In genomic region chr2:207254526-207255464, GRCh38 we compare ENCODE assay signal across 11 cellular contexts.
DNase-seq lines count a peak whose midpoint lies in the region; ATAC-seq and TF ChIP-seq lines count a peak whose summit lies in the region.
"Had no signal": no experiment of that assay in that cellular context is flagged by ENCODE, and none has a peak within 500 bp of the region (broad histone marks: within the 10 kb centered on the region; RNA-seq: fewer than 3 reads in every experiment).

No MANE protein-coding gene starts in this region.

- no peak overlapping the region for H3K27ac Mint-ChIP-seq in activated CD4-positive, alpha-beta T cell treated with anti-CD3 and anti-CD28 coated beads, Interleukin-2, amount 10 ng/mL, durations not matched to agents 7 days and 5 days
- H3K27ac Mint-ChIP-seq: mesothelial cell of epicardium had no signal

- ATAC-seq in GM21515 (IDR thresholded peaks at IDR 0.05; ENCODE audit: unreplicated experiment) = no peak

- H3K9me3 Mint-ChIP-seq in activated CD4-positive, alpha-beta T cell treated with anti-CD3 and anti-CD28 coated beads, Interleukin-2, amount 10 ng/mL, durations not matched to agents 7 days and 5 days = no peaks in the 10 kb centered on the region
- H3K9me3 Mint-ChIP-seq: mesothelial cell of epicardium had no signal

- CTCF ChIA-PET in activated CD4-positive, alpha-beta T cell treated with anti-CD3 and anti-CD28 coated beads, Interleukin-2, amount 10 ng/mL, durations not matched to agents 7 days and 5 days (lab: Charles Lee) = interaction anchor here (0.8 to 1.2 kb wide), 3 partner anchors 14 to 106 kb away, joined by 3 to 5 read pairs (median 3); no protein-coding TSS in a partner anchor

- POLR2A ChIA-PET in activated CD4-positive, alpha-beta T cell treated with anti-CD3 and anti-CD28 coated beads, Interleukin-2, amount 10 ng/mL, durations not matched to agents 7 days and 5 days (lab: Charles Lee) = no interaction called here

- peak; percentile 46 for DNase-seq in activated CD4-positive, alpha-beta T cell treated with anti-CD3 and anti-CD28 coated beads for 48 hours
- no peak for DNase-seq in activated CD4-positive, alpha-beta T cell treated with anti-CD3 and anti-CD28 coated beads, Interleukin-2, amount 10 ng/mL, durations not matched to agents 7 days and 5 days
- peak; percentile 67 for DNase-seq in SK-N-DZ (ENCODE audit: low spot score)
- peak; percentile 83 for DNase-seq in fibroblast of mammary gland (ENCODE audit: low read depth)
- DNase-seq in superior temporal gyrus (ENCODE audit: extremely low spot score) = peak; percentile 47
- DNase-seq in effector CD8-positive, alpha-beta T cell (lab: John Stamatoyannopoulos, UW) = no peak
- DNase-seq in kidney glomerular epithelial cell (lab: John Stamatoyannopoulos, UW) = no peak
- DNase-seq: activated CD8-positive, alpha-beta memory T cell treated with anti-CD3 and anti-CD28 coated beads, Interleukin-2, amount 50 U/mL, for 4 hours; stimulated activated CD4-positive, alpha-beta T cell treated with anti-CD3 and anti-CD28 coated beads, Interleukin-4, amount 100 ng/mL, for 1 hour had no signal

- TF ChIP-seq CTCF in fibroblast of mammary gland (conservative IDR thresholded peaks at IDR 0.05; ENCODE audit: control insufficient read depth, insufficient read depth, low read depth, low read length) = no peak

- peaks cover 6% of the 10 kb centered on the region for H3K4me1 Mint-ChIP-seq in activated CD4-positive, alpha-beta T cell treated with anti-CD3 and anti-CD28 coated beads, Interleukin-2, amount 10 ng/mL, durations not matched to agents 7 days and 5 days

- no peaks in the 10 kb centered on the region for H3K36me3 Mint-ChIP-seq in activated CD4-positive, alpha-beta T cell treated with anti-CD3 and anti-CD28 coated beads, Interleukin-2, amount 10 ng/mL, durations not matched to agents 7 days and 5 days (ENCODE audit: low read depth)
- H3K36me3 Mint-ChIP-seq: mesothelial cell of epicardium had no signal

- no peak overlapping the region for H3K4me3 Mint-ChIP-seq in activated CD4-positive, alpha-beta T cell treated with anti-CD3 and anti-CD28 coated beads, Interleukin-2, amount 10 ng/mL, durations not matched to agents 7 days and 5 days
- H3K4me3 Mint-ChIP-seq: mesothelial cell of epicardium had no signal

- no peak overlapping the region for H3K4me3 ChIP-seq in fibroblast of mammary gland (ENCODE audit: control insufficient read depth, low read depth, low read length)

- H3K27me3 Mint-ChIP-seq in activated CD4-positive, alpha-beta T cell treated with anti-CD3 and anti-CD28 coated beads, Interleukin-2, amount 10 ng/mL, durations not matched to agents 7 days and 5 days = peaks cover 6% of the 10 kb centered on the region

Comparison
In these comparisons a context has a peak if more than half of its experiments do, and no peak if none do; other contexts are left out.
1. DNase-seq: peak in activated CD4-positive, alpha-beta T cell treated with anti-CD3 and anti-CD28 coated beads for 48 hours (single experiment), SK-N-DZ (single experiment), fibroblast of mammary gland (single experiment) and superior temporal gyrus (single experiment); none in activated CD4-positive, alpha-beta T cell treated with anti-CD3 and anti-CD28 coated beads, Interleukin-2, amount 10 ng/mL, durations not matched to agents 7 days and 5 days (single experiment), effector CD8-positive, alpha-beta T cell (single experiment) and kidney glomerular epithelial cell (single experiment).